1 cellular context compared by ENCODE assay signal in the genomic region with DNA sequence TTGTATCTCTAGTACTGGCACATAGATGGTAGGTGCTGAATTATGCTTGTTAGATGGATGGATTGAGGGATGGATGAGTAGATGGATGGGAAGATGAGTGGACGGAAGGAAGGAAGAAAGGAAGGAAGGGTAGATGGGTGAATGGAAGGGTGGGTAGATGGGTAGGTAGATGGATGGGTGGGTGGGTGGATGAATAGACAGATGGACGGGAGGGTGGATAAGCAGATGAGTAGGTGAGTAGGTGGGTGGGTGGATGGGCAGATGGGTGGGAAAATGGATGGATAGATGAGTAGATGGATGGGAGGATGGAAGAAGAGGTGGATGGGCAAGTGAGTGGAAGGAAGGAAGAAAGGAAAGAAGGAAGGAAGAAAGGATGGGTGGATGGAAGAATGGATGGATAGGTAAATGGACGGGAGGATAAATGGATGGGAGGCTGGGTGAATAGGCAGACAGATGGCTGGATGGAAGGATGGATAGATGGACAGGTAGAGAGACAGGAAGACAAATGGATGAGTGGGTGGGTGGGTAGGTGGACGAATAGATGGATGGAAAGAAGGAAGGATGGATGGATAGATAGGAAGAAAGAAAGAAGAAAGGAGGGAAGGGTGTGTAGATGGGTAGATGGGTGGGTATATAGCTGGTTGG.
TF ChIP-seq lines count a peak whose summit lies in the region.

No MANE protein-coding gene starts in this region.

TF ChIP-seq in IMR-90, 13 proteins besides CTCF, POLR2A, EP300 and RAD21 (continued from another document):
- TF ChIP-seq, protein P1, sequence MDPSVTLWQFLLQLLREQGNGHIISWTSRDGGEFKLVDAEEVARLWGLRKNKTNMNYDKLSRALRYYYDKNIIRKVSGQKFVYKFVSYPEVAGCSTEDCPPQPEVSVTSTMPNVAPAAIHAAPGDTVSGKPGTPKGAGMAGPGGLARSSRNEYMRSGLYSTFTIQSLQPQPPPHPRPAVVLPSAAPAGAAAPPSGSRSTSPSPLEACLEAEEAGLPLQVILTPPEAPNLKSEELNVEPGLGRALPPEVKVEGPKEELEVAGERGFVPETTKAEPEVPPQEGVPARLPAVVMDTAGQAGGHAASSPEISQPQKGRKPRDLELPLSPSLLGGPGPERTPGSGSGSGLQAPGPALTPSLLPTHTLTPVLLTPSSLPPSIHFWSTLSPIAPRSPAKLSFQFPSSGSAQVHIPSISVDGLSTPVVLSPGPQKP (IDR thresholded peaks at IDR 0.05; ENCODE audit: borderline replicate concordance, low read depth, low read length), result no peak
- TF ChIP-seq, protein P2, sequence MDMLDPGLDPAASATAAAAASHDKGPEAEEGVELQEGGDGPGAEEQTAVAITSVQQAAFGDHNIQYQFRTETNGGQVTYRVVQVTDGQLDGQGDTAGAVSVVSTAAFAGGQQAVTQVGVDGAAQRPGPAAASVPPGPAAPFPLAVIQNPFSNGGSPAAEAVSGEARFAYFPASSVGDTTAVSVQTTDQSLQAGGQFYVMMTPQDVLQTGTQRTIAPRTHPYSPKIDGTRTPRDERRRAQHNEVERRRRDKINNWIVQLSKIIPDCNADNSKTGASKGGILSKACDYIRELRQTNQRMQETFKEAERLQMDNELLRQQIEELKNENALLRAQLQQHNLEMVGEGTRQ (IDR thresholded peaks at IDR 0.05; ENCODE audit: low read depth, low read length), result no peak
- no peak for TF ChIP-seq MAZ (IDR thresholded peaks at IDR 0.05; ENCODE audit: borderline replicate concordance, low read depth, low read length)
- TF ChIP-seq SMC3 (IDR thresholded peaks at IDR 0.05; ENCODE audit: low read depth, low read length), result no peak
- TF ChIP-seq FOS (IDR thresholded peaks at IDR 0.05; ENCODE audit: low read depth, low read length), result no peak
- no peak for TF ChIP-seq MAFK (IDR thresholded peaks at IDR 0.05; ENCODE audit: low read depth, low read length)
- TF ChIP-seq CEBPB (IDR thresholded peaks at IDR 0.05; ENCODE audit: low read depth, low read length), result no peak
- TF ChIP-seq MXI1 (IDR thresholded peaks at IDR 0.05; ENCODE audit: borderline replicate concordance, low read depth, low read length), result no peak
- TF ChIP-seq BHLHE40 (IDR thresholded peaks at IDR 0.05; ENCODE audit: low read depth, low read length), result no peak
- TF ChIP-seq RFX5 (IDR thresholded peaks at IDR 0.05; ENCODE audit: low read depth, low read length), result no peak
